In genomic region chr17:75047398-75048098, GRCh38 we compare ENCODE assay signal across 8 cellular contexts. TPM values are rescaled to one million over a fixed set of nuclear protein-coding genes. Genes with fewer than 3 reads are reported as not detected.
A peak's percentile ranks its signal among the peaks of the same experiment; 100 is the strongest.
DNase-seq lines count a peak whose midpoint lies in the region; ATAC-seq and TF ChIP-seq lines count a peak whose summit lies in the region.

No MANE protein-coding gene starts in this region.

- H3K27ac ChIP-seq in esophagus (ENCODE audit: low read depth in 2 of 2, low read length in 1 of 2) (peak overlapping the region; percentile 98 to 99), aorta (ENCODE audit: low read depth in 1 of 2, low read length in 2 of 2) (peak overlapping the region; percentile 15 to 35)

- H3K36me3 ChIP-seq in esophagus (ENCODE audit: control insufficient read depth in 2 of 2, insufficient read depth in 2 of 2, low read length in 1 of 2) (peaks cover 0 to 4% of the 10 kb centered on the region in 2 donors), aorta (ENCODE audit: control insufficient read depth in 1 of 2, insufficient read depth in 2 of 2, low read length in 1 of 2) (peaks cover 0 to 2% of the 10 kb centered on the region in 2 donors)

- 0 to 1% methylated on average over 37 to 38 of the region's 38 CpGs for WGBS in esophagus, 2 donors
- WGBS in aorta, 2 donors = 1% methylated on average over 36 to 38 of the region's 38 CpGs

- CTCF ChIA-PET in activated CD4-positive, alpha-beta memory T cell treated with anti-CD3 and anti-CD28 coated beads for 36 hours (lab: Charles Lee) = interaction anchor here (2.3 kb wide), 1 partner anchor 86 kb away, joined by 9 read pairs; no protein-coding TSS in a partner anchor

- H3K27ac Mint-ChIP-seq in activated CD4-positive, alpha-beta memory T cell treated with anti-CD3 and anti-CD28 coated beads for 36 hours = peak overlapping the region; percentile 90
- peak overlapping the region; percentile 3 for H3K27ac Mint-ChIP-seq in nephron progenitor cell

- peaks cover 0 to 2% of the 10 kb centered on the region in 2 donors for H3K4me1 ChIP-seq in esophagus (ENCODE audit: control insufficient read depth in 2 of 2, insufficient read depth in 2 of 2, low read length in 1 of 2)
- peaks cover 0 to 2% of the 10 kb centered on the region in 2 donors for H3K4me1 ChIP-seq in aorta (ENCODE audit: control insufficient read depth in 1 of 2, insufficient read depth in 2 of 2, low read length in 2 of 2)

- peak overlapping the region; percentile 83 to 100 for H3K4me3 ChIP-seq in esophagus (ENCODE audit: low read depth in 1 of 2, low read length in 2 of 2)
- H3K4me3 ChIP-seq in aorta (ENCODE audit: low read length in 2 of 2) = peak overlapping the region; percentile 96 to 99

- intact Hi-C loops in activated CD4-positive, alpha-beta memory T cell treated with anti-CD3 and anti-CD28 coated beads for 36 hours (cut with micrococcal nuclease) = loop anchor here (5.0 kb wide), 5 partner anchors 35 to 135 kb away; partner anchors contain the start of genes ARMC7, JPT1, MRPL58 and NT5C
- intact Hi-C loops in aorta (cut with DNase I) = loop anchor here in 1 of 2 donors (1.0 to 5.0 kb wide), 2 partner anchors 30 to 60 kb away; partner anchors contain the start of gene ARMC7

- ATAC-seq in activated CD4-positive, CD25-positive, alpha-beta regulatory T cell treated with anti-CD3 and anti-CD28 coated beads, Interleukin-2, amount 50 U/mL, for 24 hours = no peak
- peak; percentile 18 for ATAC-seq in HG03439 (IDR thresholded peaks at IDR 0.05; ENCODE audit: unreplicated experiment)
- ATAC-seq in aorta (ENCODE audit: low FRiP score) = peak; percentile 1

- H3K4me3 Mint-ChIP-seq in activated CD4-positive, alpha-beta memory T cell treated with anti-CD3 and anti-CD28 coated beads for 36 hours = peak overlapping the region; percentile 97
- H3K4me3 Mint-ChIP-seq in nephron progenitor cell = peak overlapping the region; percentile 96

- H3K9me3 Mint-ChIP-seq in activated CD4-positive, alpha-beta memory T cell treated with anti-CD3 and anti-CD28 coated beads for 36 hours = no peaks in the 10 kb centered on the region
- H3K9me3 Mint-ChIP-seq in nephron progenitor cell = no peaks in the 10 kb centered on the region

- H3K36me3 Mint-ChIP-seq in activated CD4-positive, alpha-beta memory T cell treated with anti-CD3 and anti-CD28 coated beads for 36 hours = peaks cover 10% of the 10 kb centered on the region
- peaks cover 25% of the 10 kb centered on the region for H3K36me3 Mint-ChIP-seq in nephron progenitor cell (ENCODE audit: low read depth)

- peaks cover 42% of the 10 kb centered on the region for H3K4me1 Mint-ChIP-seq in activated CD4-positive, alpha-beta memory T cell treated with anti-CD3 and anti-CD28 coated beads for 36 hours (ENCODE audit: low read depth)
- peaks cover 44% of the 10 kb centered on the region for H3K4me1 Mint-ChIP-seq in nephron progenitor cell

- H3K9me3 ChIP-seq in esophagus (ENCODE audit: control insufficient read depth in 2 of 2, insufficient read depth in 1 of 2, low read depth in 1 of 2, low read length in 1 of 2) (no peaks in the 10 kb centered on the region), aorta (ENCODE audit: control insufficient read depth, low read length) (no peaks in the 10 kb centered on the region)

- no peak for TF ChIP-seq CTCF in nephron progenitor cell (IDR thresholded peaks at IDR 0.05)

- POLR2A ChIA-PET in activated CD4-positive, alpha-beta memory T cell treated with anti-CD3 and anti-CD28 coated beads for 36 hours (lab: Charles Lee) = interaction anchor here (1.7 to 2.4 kb wide), 3 partner anchors 12 to 158 kb away, joined by 4 to 26 read pairs (median 19); partner anchors contain the start of genes MRPL58 and NUP85

- H3K27me3 Mint-ChIP-seq in activated CD4-positive, alpha-beta memory T cell treated with anti-CD3 and anti-CD28 coated beads for 36 hours = no peaks in the 10 kb centered on the region
- H3K27me3 Mint-ChIP-seq in nephron progenitor cell (ENCODE audit: low read depth, poor library complexity) = peaks cover 11% of the 10 kb centered on the region

- peak; percentile 42 for DNase-seq in activated CD4-positive, CD25-positive, alpha-beta regulatory T cell treated with anti-CD3 and anti-CD28 coated beads, Interleukin-2, amount 50 U/mL, for 72 hours
- DNase-seq in activated CD4-positive, alpha-beta memory T cell treated with anti-CD3 and anti-CD28 coated beads for 36 hours = peak; percentile 42
- peak; percentile 58 for DNase-seq in nephron progenitor cell
- DNase-seq in aorta = peak in 1 of 2 donors; percentile 67
- no peak for DNase-seq in NOMO-1 (lab: John Stamatoyannopoulos, UW; ENCODE audit: unreplicated experiment in 2 of 2)

- H3K27me3 ChIP-seq in esophagus (ENCODE audit: control insufficient read depth in 1 of 2, insufficient read depth in 2 of 2, low read length in 2 of 2) = no peaks in the 10 kb centered on the region
- H3K27me3 ChIP-seq in aorta (ENCODE audit: control insufficient read depth in 1 of 2, insufficient read depth in 2 of 2, low read length in 1 of 2) = no peaks in the 10 kb centered on the region

RNA-seq across cellular contexts. Expression of gene KCTD2, which starts 0.5 kb away (rescaled TPM):
- 10 to 100 TPM; 20.6 to 23.3 TPM for total RNA-seq in activated CD4-positive, alpha-beta memory T cell treated with anti-CD3 and anti-CD28 coated beads for 36 hours
- polyA plus RNA-seq in esophagus (10 to 100 TPM in 1 of 2 donors, 1 to 10 TPM in 1; 10.0 to 11.5 TPM), aorta (10 to 100 TPM; 13.9 to 14.9 TPM)
- 10 to 100 TPM; 21.4 to 26.4 TPM for total RNA-seq in aorta

RNA-seq across cellular contexts. Expression of gene ATP5PD, which starts 0.8 kb away (rescaled TPM):
- total RNA-seq in activated CD4-positive, alpha-beta memory T cell treated with anti-CD3 and anti-CD28 coated beads for 36 hours = 100 to 1,000 TPM; 249 to 261 TPM
- polyA plus RNA-seq in esophagus (100 to 1,000 TPM; 465 to 697 TPM), aorta (100 to 1,000 TPM; 349 to 520 TPM)
- 100 to 1,000 TPM; 136 to 149 TPM for total RNA-seq in aorta

RNA-seq across cellular contexts. Expression of gene MRPL58, which starts 35.1 kb away (rescaled TPM):
- 10 to 100 TPM; 57.7 TPM for total RNA-seq in activated CD4-positive, alpha-beta memory T cell treated with anti-CD3 and anti-CD28 coated beads for 36 hours
- polyA plus RNA-seq in esophagus (10 to 100 TPM; 31.8 to 42.4 TPM), aorta (10 to 100 TPM; 25.2 to 31.2 TPM)
- total RNA-seq in aorta = 10 to 100 TPM; 16.6 to 17.4 TPM

RNA-seq across cellular contexts. Expression of gene SLC16A5, which starts 40.2 kb away (rescaled TPM):
- 1 to 10 TPM; 6.7 to 7.7 TPM for total RNA-seq in activated CD4-positive, alpha-beta memory T cell treated with anti-CD3 and anti-CD28 coated beads for 36 hours
- polyA plus RNA-seq in esophagus (1 to 10 TPM; 8.7 to 10.0 TPM), aorta (1 to 10 TPM; 7.8 to 7.9 TPM)
- total RNA-seq in aorta = 10 to 100 TPM in 1 of 2 donors, 1 to 10 TPM in 1; 5.6 to 11.4 TPM

Comparison
In these comparisons a context has a peak if more than half of its experiments do, and no peak if none do; other contexts are left out.
1. DNase-seq: peak in activated CD4-positive, CD25-positive, alpha-beta regulatory T cell treated with anti-CD3 and anti-CD28 coated beads, Interleukin-2, amount 50 U/mL, for 72 hours (single experiment), activated CD4-positive, alpha-beta memory T cell treated with anti-CD3 and anti-CD28 coated beads for 36 hours (single experiment) and nephron progenitor cell (single experiment); none in NOMO-1 (0 of 2).
2. ATAC-seq: peak in HG03439 (single experiment) and aorta (single experiment); none in activated CD4-positive, CD25-positive, alpha-beta regulatory T cell treated with anti-CD3 and anti-CD28 coated beads, Interleukin-2, amount 50 U/mL, for 24 hours (0 of 2).